ENCODE assay signal across 2 cellular contexts in the genomic region with DNA sequence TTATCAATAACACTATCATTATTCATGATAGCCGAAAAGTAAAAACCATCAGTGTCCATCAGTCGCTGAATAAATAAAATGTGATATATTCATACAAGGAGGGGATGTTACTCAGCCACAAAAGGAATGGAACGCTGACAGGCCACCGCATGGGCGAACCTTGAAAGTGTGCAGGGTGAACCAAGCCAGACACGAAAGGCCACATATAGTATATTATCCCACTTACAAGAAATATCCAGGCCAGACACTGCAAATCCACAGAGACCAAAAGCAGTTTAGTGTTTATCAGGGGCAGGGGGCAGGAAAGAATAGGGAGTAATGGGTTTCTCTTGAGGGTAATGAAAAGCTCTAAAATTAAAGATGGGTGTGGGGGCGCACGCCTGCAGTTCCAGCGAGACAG.
TF ChIP-seq lines count a peak whose summit lies in the region.

No MANE protein-coding gene starts in this region.

TF ChIP-seq in GM23338, 12 proteins besides CTCF, POLR2A, EP300 and RAD21:
- no peak for TF ChIP-seq CREB1 (CRISPR knock-in tag; IDR thresholded peaks at IDR 0.05; ENCODE audit: low read depth)
- TF ChIP-seq, protein P1, sequence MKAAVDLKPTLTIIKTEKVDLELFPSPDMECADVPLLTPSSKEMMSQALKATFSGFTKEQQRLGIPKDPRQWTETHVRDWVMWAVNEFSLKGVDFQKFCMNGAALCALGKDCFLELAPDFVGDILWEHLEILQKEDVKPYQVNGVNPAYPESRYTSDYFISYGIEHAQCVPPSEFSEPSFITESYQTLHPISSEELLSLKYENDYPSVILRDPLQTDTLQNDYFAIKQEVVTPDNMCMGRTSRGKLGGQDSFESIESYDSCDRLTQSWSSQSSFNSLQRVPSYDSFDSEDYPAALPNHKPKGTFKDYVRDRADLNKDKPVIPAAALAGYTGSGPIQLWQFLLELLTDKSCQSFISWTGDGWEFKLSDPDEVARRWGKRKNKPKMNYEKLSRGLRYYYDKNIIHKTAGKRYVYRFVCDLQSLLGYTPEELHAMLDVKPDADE (IDR thresholded peaks at IDR 0.05): no peak
- no peak for TF ChIP-seq ZNF331 (CRISPR knock-in tag; IDR thresholded peaks at IDR 0.05; ENCODE audit: low read depth)
- TF ChIP-seq EZH2phosphoT487 (IDR thresholded peaks at IDR 0.05; ENCODE audit: unreplicated experiment): no peak
- TF ChIP-seq, protein P2, sequence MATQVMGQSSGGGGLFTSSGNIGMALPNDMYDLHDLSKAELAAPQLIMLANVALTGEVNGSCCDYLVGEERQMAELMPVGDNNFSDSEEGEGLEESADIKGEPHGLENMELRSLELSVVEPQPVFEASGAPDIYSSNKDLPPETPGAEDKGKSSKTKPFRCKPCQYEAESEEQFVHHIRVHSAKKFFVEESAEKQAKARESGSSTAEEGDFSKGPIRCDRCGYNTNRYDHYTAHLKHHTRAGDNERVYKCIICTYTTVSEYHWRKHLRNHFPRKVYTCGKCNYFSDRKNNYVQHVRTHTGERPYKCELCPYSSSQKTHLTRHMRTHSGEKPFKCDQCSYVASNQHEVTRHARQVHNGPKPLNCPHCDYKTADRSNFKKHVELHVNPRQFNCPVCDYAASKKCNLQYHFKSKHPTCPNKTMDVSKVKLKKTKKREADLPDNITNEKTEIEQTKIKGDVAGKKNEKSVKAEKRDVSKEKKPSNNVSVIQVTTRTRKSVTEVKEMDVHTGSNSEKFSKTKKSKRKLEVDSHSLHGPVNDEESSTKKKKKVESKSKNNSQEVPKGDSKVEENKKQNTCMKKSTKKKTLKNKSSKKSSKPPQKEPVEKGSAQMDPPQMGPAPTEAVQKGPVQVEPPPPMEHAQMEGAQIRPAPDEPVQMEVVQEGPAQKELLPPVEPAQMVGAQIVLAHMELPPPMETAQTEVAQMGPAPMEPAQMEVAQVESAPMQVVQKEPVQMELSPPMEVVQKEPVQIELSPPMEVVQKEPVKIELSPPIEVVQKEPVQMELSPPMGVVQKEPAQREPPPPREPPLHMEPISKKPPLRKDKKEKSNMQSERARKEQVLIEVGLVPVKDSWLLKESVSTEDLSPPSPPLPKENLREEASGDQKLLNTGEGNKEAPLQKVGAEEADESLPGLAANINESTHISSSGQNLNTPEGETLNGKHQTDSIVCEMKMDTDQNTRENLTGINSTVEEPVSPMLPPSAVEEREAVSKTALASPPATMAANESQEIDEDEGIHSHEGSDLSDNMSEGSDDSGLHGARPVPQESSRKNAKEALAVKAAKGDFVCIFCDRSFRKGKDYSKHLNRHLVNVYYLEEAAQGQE (IDR thresholded peaks at IDR 0.05; ENCODE audit: unreplicated experiment): no peak
- no peak for TF ChIP-seq POLR2AphosphoS5 (IDR thresholded peaks at IDR 0.05; ENCODE audit: low read depth)
- TF ChIP-seq STAT1 (IDR thresholded peaks at IDR 0.05; ENCODE audit: unreplicated experiment): no peak
- TF ChIP-seq ZNF114 (CRISPR knock-in tag; IDR thresholded peaks at IDR 0.05): no peak
- no peak for TF ChIP-seq JUNB (IDR thresholded peaks at IDR 0.05; ENCODE audit: unreplicated experiment)
- no peak for TF ChIP-seq EZH2 (IDR thresholded peaks at IDR 0.05; ENCODE audit: low read depth, unreplicated experiment)

TF ChIP-seq in GM12891, 5 proteins besides CTCF, POLR2A, EP300 and RAD21:
- TF ChIP-seq POU2F2 (IDR thresholded peaks at IDR 0.05; ENCODE audit: low read depth, low read length): no peak
- no peak for TF ChIP-seq PAX5 (IDR thresholded peaks at IDR 0.05; ENCODE audit: insufficient read depth, low read length, severe bottlenecking)
- no peak for TF ChIP-seq POLR2AphosphoS5 (IDR thresholded peaks at IDR 0.05; ENCODE audit: low read depth, low read length)
- no peak for TF ChIP-seq SPI1 (IDR thresholded peaks at IDR 0.05; ENCODE audit: low read depth, low read length)
- no peak for TF ChIP-seq TAF1 (IDR thresholded peaks at IDR 0.05; ENCODE audit: low read depth, low read length)
